In the genomic region with DNA sequence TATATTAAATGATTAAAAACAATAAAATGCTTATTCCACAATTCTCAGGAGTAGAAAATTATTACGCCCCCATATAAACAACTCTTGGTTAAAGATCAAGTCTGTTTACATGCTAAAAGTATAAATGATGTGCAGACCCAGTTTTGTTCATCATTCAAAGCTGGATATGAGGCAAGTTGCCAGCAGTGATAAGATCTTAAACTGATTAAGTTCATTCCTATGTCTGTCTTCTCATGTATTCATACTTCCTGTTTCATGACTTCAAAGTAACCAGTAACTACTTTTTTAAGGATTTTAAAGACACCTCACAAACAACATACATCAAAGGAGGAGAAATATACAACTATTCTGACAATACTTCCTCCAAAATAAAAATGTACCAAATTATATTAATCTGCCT, we compare ENCODE assay signal across 16 cellular contexts. TPM values are rescaled to one million over a fixed set of nuclear protein-coding genes. Genes with fewer than 3 reads are reported as not detected.
DNase-seq lines count a peak whose midpoint lies in the region; ATAC-seq and TF ChIP-seq lines count a peak whose summit lies in the region.
"Had no signal": no experiment of that assay in that cellular context is flagged by ENCODE, and none has a peak within 500 bp of the region (broad histone marks: within the 10 kb centered on the region; RNA-seq: fewer than 3 reads in every experiment).

No MANE protein-coding gene starts in this region.

- intact Hi-C loops in left cardiac atrium (cut with DNase I), result no loop called here

- peak; percentile 41 for DNase-seq in A172 (ENCODE audit: low spot score)
- DNase-seq in GF-D8 (lab: John Stamatoyannopoulos, UW), result peak; percentile 79
- peak; percentile 82 for DNase-seq in RPMI7951 (ENCODE audit: low read depth)
- peak; percentile 16 for DNase-seq in fibroblast of mammary gland (ENCODE audit: low read depth)
- DNase-seq in activated effector memory CD4-positive, alpha-beta T cell treated with Interleukin-2 at 50 U/mL for 16 hours, result no peak
- DNase-seq in left cardiac atrium, result no peak
- DNase-seq: anterior cingulate cortex, dorsolateral prefrontal cortex, foreskin melanocyte, immature natural killer cell, mucosa of descending colon, posterior cingulate gyrus, upper lobe of left lung had no signal

- ATAC-seq in GM21737 (IDR thresholded peaks at IDR 0.05; ENCODE audit: unreplicated experiment), result no peak
- ATAC-seq in left cardiac atrium, result no peak
- ATAC-seq in GM18873 (IDR thresholded peaks at IDR 0.05; ENCODE audit: low FRiP score, unreplicated experiment), result no peak
- ATAC-seq: GM23338, mucosa of descending colon had no signal

- no peak for TF ChIP-seq CTCF in fibroblast of mammary gland (conservative IDR thresholded peaks at IDR 0.05; ENCODE audit: control insufficient read depth, insufficient read depth, low read depth, low read length)

- H3K4me3 ChIP-seq in fibroblast of mammary gland (ENCODE audit: control insufficient read depth, low read depth, low read length), result no peak overlapping the region
- H3K4me3 ChIP-seq: dorsolateral prefrontal cortex, GM23338, mucosa of descending colon, upper lobe of left lung had no signal

RNA-seq across cellular contexts. Expression of a gene that starts 55.0 kb away (rescaled TPM):
- 4.8 and 11.3 TPM in 2 replicates for total RNA-seq in A172 (2014; rRNA removed; shearing (Covaris generic))
- 5.9 and 8.9 TPM in 2 replicates for total RNA-seq in RPMI7951 (2014; rRNA removed; shearing (Covaris generic))
- total RNA-seq in left cardiac atrium, result 10 to 100 TPM in 1 of 2 donors, 1 to 10 TPM in 1; 8.9 to 12.0 TPM

Comparison
In these comparisons a context has a peak if more than half of its experiments do, and no peak if none do; other contexts are left out.
1. DNase-seq: peak in A172 (single experiment), GF-D8 (single experiment), RPMI7951 (single experiment) and fibroblast of mammary gland (single experiment); none in activated effector memory CD4-positive, alpha-beta T cell treated with Interleukin-2 at 50 U/mL for 16 hours (single experiment) and left cardiac atrium (single experiment).